Comparison of ENCODE assay signal across 1 cellular context in the genomic region with DNA sequence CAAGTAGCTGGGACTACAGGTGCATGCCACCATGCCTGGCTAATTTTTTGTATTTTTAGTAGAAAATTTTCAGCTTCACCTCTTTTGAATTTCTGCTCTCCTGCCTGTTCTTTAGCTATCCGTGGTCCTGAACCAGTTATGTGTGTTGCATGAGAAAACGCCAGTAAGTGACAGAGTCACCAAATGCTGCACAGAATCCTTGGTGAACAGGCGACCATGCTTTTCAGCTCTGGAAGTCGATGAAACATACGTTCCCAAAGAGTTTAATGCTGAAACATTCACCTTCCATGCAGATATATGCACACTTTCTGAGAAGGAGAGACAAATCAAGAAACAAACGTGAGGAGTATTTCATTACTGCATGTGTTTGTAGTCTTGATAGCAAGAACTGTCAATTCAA.
TF ChIP-seq lines count a peak whose summit lies in the region.

No MANE protein-coding gene starts in this region.

TF ChIP-seq in HepG2, 621 proteins besides CTCF, POLR2A, EP300 and RAD21 (continued from another document and continues in another):
- TF ChIP-seq POGK (CRISPR knock-in tag; conservative IDR thresholded peaks at IDR 0.05) (0 out of 2 replicates have a peak, but pooled peaks have one; percentile 45), TGIF2 (CRISPR knock-in tag; IDR thresholded peaks at IDR 0.05) (peak; percentile 76; the same call in 1 of the 2 replicates), THAP8 (CRISPR knock-in tag; IDR thresholded peaks at IDR 0.05; ENCODE audit: borderline replicate concordance) (no peak), DNMT3B (CRISPR knock-in tag; conservative IDR thresholded peaks at IDR 0.05) (no peak), KMT2A (CRISPR knock-in tag; IDR thresholded peaks at IDR 0.05) (no peak), ATF3 (CRISPR knock-in tag; IDR thresholded peaks at IDR 0.05) (no peak), CENPX (CRISPR knock-in tag; IDR thresholded peaks at IDR 0.05) (no peak), PAX8 (CRISPR knock-in tag; IDR thresholded peaks at IDR 0.05; ENCODE audit: borderline replicate concordance) (no peak), NKX3-1 (CRISPR knock-in tag; IDR thresholded peaks at IDR 0.05) (peak; percentile 71), ZBTB43 (CRISPR knock-in tag; conservative IDR thresholded peaks at IDR 0.05) (0 out of 2 replicates have a peak, but pooled peaks have one; percentile 26), NCOA2 (CRISPR knock-in tag; IDR thresholded peaks at IDR 0.05) (0 out of 2 replicates have a peak, but pooled peaks have one; percentile 11), ZNF7 (CRISPR knock-in tag; IDR thresholded peaks at IDR 0.05) (no peak), REL (CRISPR knock-in tag; conservative IDR thresholded peaks at IDR 0.05) (0 out of 2 replicates have a peak, but pooled peaks have one; percentile 7), GZF1 (CRISPR knock-in tag; IDR thresholded peaks at IDR 0.05) (no peak), RBM22 (optimal IDR thresholded peaks at IDR 0.05; ENCODE audit: low read length) (peak; percentile 93), ZNF574 (CRISPR knock-in tag; IDR thresholded peaks at IDR 0.05) (no peak), MIER2 (CRISPR knock-in tag; IDR thresholded peaks at IDR 0.05) (peak; percentile 93), POLR2AphosphoS5 (IDR thresholded peaks at IDR 0.05; ENCODE audit: low read depth, low read length) (peak; percentile 65), TARDBP (CRISPR knock-in tag; IDR thresholded peaks at IDR 0.05) (peak; percentile 95), HOMEZ (CRISPR knock-in tag; IDR thresholded peaks at IDR 0.05; ENCODE audit: low read depth) (no peak), HNRNPLL (IDR thresholded peaks at IDR 0.05; ENCODE audit: low read depth, low read length, poor library complexity, severe bottlenecking) (no peak), PAF1 (CRISPR knock-in tag; IDR thresholded peaks at IDR 0.05) (peak; percentile 99), NCOA1 (CRISPR knock-in tag; IDR thresholded peaks at IDR 0.05) (no peak), ZNF337 (CRISPR knock-in tag; IDR thresholded peaks at IDR 0.05; ENCODE audit: borderline replicate concordance, low read depth) (no peak)
- TF ChIP-seq, protein P1, sequence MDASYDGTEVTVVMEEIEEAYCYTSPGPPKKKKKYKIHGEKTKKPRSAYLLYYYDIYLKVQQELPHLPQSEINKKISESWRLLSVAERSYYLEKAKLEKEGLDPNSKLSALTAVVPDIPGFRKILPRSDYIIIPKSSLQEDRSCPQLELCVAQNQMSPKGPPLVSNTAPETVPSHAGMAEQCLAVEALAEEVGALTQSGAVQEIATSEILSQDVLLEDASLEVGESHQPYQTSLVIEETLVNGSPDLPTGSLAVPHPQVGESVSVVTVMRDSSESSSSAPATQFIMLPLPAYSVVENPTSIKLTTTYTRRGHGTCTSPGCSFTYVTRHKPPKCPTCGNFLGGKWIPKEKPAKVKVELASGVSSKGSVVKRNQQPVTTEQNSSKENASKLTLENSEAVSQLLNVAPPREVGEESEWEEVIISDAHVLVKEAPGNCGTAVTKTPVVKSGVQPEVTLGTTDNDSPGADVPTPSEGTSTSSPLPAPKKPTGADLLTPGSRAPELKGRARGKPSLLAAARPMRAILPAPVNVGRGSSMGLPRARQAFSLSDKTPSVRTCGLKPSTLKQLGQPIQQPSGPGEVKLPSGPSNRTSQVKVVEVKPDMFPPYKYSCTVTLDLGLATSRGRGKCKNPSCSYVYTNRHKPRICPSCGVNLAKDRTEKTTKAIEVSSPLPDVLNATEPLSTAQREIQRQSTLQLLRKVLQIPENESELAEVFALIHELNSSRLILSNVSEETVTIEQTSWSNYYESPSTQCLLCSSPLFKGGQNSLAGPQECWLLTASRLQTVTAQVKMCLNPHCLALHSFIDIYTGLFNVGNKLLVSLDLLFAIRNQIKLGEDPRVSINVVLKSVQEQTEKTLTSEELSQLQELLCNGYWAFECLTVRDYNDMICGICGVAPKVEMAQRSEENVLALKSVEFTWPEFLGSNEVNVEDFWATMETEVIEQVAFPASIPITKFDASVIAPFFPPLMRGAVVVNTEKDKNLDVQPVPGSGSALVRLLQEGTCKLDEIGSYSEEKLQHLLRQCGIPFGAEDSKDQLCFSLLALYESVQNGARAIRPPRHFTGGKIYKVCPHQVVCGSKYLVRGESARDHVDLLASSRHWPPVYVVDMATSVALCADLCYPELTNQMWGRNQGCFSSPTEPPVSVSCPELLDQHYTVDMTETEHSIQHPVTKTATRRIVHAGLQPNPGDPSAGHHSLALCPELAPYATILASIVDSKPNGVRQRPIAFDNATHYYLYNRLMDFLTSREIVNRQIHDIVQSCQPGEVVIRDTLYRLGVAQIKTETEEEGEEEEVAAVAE (CRISPR knock-in tag; IDR thresholded peaks at IDR 0.05; ENCODE audit: borderline replicate concordance), result 0 out of 2 replicates have a peak, but pooled peaks have one; percentile 30
- TF ChIP-seq, protein P2, sequence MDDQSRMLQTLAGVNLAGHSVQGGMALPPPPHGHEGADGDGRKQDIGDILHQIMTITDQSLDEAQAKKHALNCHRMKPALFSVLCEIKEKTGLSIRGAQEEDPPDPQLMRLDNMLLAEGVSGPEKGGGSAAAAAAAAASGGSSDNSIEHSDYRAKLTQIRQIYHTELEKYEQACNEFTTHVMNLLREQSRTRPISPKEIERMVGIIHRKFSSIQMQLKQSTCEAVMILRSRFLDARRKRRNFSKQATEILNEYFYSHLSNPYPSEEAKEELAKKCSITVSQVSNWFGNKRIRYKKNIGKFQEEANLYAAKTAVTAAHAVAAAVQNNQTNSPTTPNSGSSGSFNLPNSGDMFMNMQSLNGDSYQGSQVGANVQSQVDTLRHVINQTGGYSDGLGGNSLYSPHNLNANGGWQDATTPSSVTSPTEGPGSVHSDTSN (CRISPR knock-in tag; IDR thresholded peaks at IDR 0.05; ENCODE audit: borderline replicate concordance), result 0 out of 2 replicates have a peak, but pooled peaks have one; percentile 32
- TF ChIP-seq, protein P3, sequence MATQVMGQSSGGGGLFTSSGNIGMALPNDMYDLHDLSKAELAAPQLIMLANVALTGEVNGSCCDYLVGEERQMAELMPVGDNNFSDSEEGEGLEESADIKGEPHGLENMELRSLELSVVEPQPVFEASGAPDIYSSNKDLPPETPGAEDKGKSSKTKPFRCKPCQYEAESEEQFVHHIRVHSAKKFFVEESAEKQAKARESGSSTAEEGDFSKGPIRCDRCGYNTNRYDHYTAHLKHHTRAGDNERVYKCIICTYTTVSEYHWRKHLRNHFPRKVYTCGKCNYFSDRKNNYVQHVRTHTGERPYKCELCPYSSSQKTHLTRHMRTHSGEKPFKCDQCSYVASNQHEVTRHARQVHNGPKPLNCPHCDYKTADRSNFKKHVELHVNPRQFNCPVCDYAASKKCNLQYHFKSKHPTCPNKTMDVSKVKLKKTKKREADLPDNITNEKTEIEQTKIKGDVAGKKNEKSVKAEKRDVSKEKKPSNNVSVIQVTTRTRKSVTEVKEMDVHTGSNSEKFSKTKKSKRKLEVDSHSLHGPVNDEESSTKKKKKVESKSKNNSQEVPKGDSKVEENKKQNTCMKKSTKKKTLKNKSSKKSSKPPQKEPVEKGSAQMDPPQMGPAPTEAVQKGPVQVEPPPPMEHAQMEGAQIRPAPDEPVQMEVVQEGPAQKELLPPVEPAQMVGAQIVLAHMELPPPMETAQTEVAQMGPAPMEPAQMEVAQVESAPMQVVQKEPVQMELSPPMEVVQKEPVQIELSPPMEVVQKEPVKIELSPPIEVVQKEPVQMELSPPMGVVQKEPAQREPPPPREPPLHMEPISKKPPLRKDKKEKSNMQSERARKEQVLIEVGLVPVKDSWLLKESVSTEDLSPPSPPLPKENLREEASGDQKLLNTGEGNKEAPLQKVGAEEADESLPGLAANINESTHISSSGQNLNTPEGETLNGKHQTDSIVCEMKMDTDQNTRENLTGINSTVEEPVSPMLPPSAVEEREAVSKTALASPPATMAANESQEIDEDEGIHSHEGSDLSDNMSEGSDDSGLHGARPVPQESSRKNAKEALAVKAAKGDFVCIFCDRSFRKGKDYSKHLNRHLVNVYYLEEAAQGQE (IDR thresholded peaks at IDR 0.05; ENCODE audit: borderline replicate concordance in 1 of 2, low read depth in 1 of 2, low read length in 2 of 2), result peak; percentile 32 to 89
- TF ChIP-seq, protein P4, sequence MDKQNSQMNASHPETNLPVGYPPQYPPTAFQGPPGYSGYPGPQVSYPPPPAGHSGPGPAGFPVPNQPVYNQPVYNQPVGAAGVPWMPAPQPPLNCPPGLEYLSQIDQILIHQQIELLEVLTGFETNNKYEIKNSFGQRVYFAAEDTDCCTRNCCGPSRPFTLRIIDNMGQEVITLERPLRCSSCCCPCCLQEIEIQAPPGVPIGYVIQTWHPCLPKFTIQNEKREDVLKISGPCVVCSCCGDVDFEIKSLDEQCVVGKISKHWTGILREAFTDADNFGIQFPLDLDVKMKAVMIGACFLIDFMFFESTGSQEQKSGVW (CRISPR knock-in tag; IDR thresholded peaks at IDR 0.05; ENCODE audit: borderline replicate concordance), result no peak
- TF ChIP-seq, protein P5, sequence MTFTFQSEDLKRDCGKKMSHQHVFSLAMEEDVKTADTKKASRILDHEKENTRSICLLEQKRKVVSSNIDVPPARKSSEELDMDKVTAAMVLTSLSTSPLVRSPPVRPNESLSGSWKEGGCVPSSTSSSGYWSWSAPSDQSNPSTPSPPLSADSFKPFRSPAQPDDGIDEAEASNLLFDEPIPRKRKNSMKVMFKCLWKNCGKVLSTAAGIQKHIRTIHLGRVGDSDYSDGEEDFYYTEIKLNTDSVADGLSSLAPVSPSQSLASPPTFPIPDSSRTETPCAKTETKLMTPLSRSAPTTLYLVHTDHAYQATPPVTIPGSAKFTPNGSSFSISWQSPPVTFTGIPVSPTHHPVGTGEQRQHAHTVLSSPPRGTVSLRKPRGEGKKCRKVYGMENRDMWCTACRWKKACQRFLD (CRISPR knock-in tag; IDR thresholded peaks at IDR 0.05; ENCODE audit: borderline replicate concordance), result 0 out of 2 replicates have a peak, but pooled peaks have one; percentile 46
